Comparison of ENCODE assay signal across 29 cellular contexts in genomic region chr13:35744144-35744543, GRCh38.
"Had no signal": no experiment of that assay in that cellular context is flagged by ENCODE, and none has a peak within 500 bp of the region (broad histone marks: within the 10 kb centered on the region; RNA-seq: fewer than 3 reads in every experiment).

No MANE protein-coding gene starts in this region.

- H3K9ac ChIP-seq: KMS-11 had no signal

- H3K27me3 ChIP-seq: MG63 had no signal

- H3K27ac ChIP-seq: KMS-11 had no signal

- H3K4me2 ChIP-seq: KMS-11 had no signal

- DNase-seq: Karpas-422, Kasumi-1, MG63, MM.1S, MV-4-11, NCI-H1048, NCI-H1092, NCI-H1092 treated with DMSO at 0.1 percent for 48 hours, NCI-H1105, NCI-H1105 treated with DMSO at 0.1 percent for 48 hours, NCI-H1417, NCI-H1417 treated with DMSO at 0.1 percent for 48 hours, NCI-H1436, NCI-H1436 treated with DMSO at 0.1 percent for 48 hours, NCI-H146, NCI-H187, NCI-H187 treated with DMSO at 0.1 percent for 48 hours, NCI-H1930, NCI-H2029, NCI-H2029 treated with DMSO at 0.1 percent for 48 hours, NCI-H2081, NCI-H2081 treated with DMSO at 0.1 percent for 48 hours, NCI-H2107, NCI-H2227 treated with DMSO at 0.1 percent for 48 hours, NCI-H226, NCI-H345, NCI-H510A, NCI-H510A treated with DMSO at 0.1 percent for 48 hours had no signal

- H3K4me3 ChIP-seq: MG63 had no signal

- H3K9me3 ChIP-seq: MG63 had no signal

- H3K36me3 ChIP-seq: MG63 had no signal
